ENCODE assay signal across 28 cellular contexts in the genomic region with DNA sequence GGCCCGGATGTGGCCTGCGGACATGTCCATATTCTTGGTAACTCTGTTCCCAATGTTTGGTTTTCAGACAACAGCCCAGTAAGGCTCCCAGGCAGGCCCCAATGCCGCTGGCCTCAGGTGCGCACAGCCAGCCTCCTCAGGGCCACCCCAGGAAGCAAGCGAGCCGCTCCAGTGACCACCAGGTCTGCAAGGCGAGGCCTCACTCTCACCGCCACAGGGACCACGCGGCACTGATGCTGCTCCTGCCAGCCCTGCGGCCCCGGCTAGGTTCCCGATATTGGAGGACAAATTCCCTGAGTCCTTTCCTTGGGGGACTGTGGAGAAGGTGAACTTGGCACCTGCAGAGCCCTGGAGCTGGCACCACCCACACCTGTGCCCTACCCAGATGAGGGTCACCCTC. TPM values are rescaled to one million over a fixed set of nuclear protein-coding genes. Genes with fewer than 3 reads are reported as not detected.
A peak's percentile ranks its signal among the peaks of the same experiment; 100 is the strongest.
DNase-seq lines count a peak whose midpoint lies in the region; ATAC-seq and TF ChIP-seq lines count a peak whose summit lies in the region.
"Had no signal": no experiment of that assay in that cellular context is flagged by ENCODE, and none has a peak within 500 bp of the region (broad histone marks: within the 10 kb centered on the region; RNA-seq: fewer than 3 reads in every experiment).

No MANE protein-coding gene starts in this region.

- no peak overlapping the region for H3K9ac ChIP-seq in H9 (ENCODE audit: extremely low read depth, insufficient read length, low read length)
- H3K9ac ChIP-seq in mesenchymal stem cell (ENCODE audit: low read length) = no peak overlapping the region
- H3K9ac ChIP-seq: BLaER1 had no signal

- H3K4me1 Mint-ChIP-seq in H9 = no peaks in the 10 kb centered on the region
- H3K4me1 Mint-ChIP-seq in stimulated activated naive B cell treated with anti-CD40 and anti-IgM and Interleukin-4, amounts not matched to agents 10 μg/mL and 1 μg/mL and 100 μg/mL, for 72 hours = peaks cover 6 to 13% of the 10 kb centered on the region in 2 donors
- H3K4me1 Mint-ChIP-seq: CD14-positive monocyte had no signal

- H3K9me3 Mint-ChIP-seq in H9 = no peaks in the 10 kb centered on the region
- H3K9me3 Mint-ChIP-seq in stimulated activated naive B cell treated with anti-CD40 and anti-IgM and Interleukin-4, amounts not matched to agents 10 μg/mL and 1 μg/mL and 100 μg/mL, for 72 hours = no peaks in the 10 kb centered on the region
- H3K9me3 Mint-ChIP-seq: CD14-positive monocyte; CD4-positive, alpha-beta memory T cell; CD4-positive, CD25-positive, alpha-beta regulatory T cell; CD8-positive, alpha-beta memory T cell had no signal

- ATAC-seq in body of pancreas = peak; percentile 33
- no peak for ATAC-seq in stimulated activated naive B cell treated with anti-CD40 and anti-IgM and Interleukin-4, amounts not matched to agents 10 μg/mL and 1 μg/mL and 100 μg/mL, for 72 hours (replicated peaks)
- no peak for ATAC-seq in heart right ventricle
- ATAC-seq: A549, GM12878 had no signal

- H3K36me3 Mint-ChIP-seq in H9 (ENCODE audit: insufficient read depth in 1 of 3, low read depth in 3 of 3) = peaks cover 11 to 47% (median 34%) of the 10 kb centered on the region in 3 experiments; a peak in 6 of 7 replicates
- H3K36me3 Mint-ChIP-seq in stimulated activated naive B cell treated with anti-CD40 and anti-IgM and Interleukin-4, amounts not matched to agents 10 μg/mL and 1 μg/mL and 100 μg/mL, for 72 hours = peaks cover 31 to 60% of the 10 kb centered on the region in 2 donors

- H2AK5ac ChIP-seq in H9 (ENCODE audit: insufficient read length, low read length) (no peak overlapping the region), mesenchymal stem cell (ENCODE audit: low read length, severe bottlenecking) (no peak overlapping the region)

- H4K5ac ChIP-seq in H9 (ENCODE audit: insufficient read length, low read depth, low read length) = no peak overlapping the region

- WGBS in H9 (ENCODE audit: extremely low coverage, insufficient read length, low lambda C conversion rate) = no CpG with 5 or more reads among the region's 13 CpGs
- WGBS in body of pancreas, 2 donors = 90 to 95% methylated on average over 8 to 11 of the region's 13 CpGs
- 96% methylated on average over 13 of the region's 13 CpGs for WGBS in mesenchymal stem cell
- WGBS in heart right ventricle, 2 donors = 97 to 98% methylated on average over 13 of the region's 13 CpGs

- intact Hi-C loops in body of pancreas (cut with DNase I) = no loop called here
- intact Hi-C loops in heart right ventricle (cut with DNase I) = no loop called here

- H3K79me2 ChIP-seq in H9 (ENCODE audit: insufficient read depth, low read length) = no peaks in the 10 kb centered on the region

- no peak overlapping the region for H3K4me3 ChIP-seq in body of pancreas
- no peak overlapping the region for H3K4me3 ChIP-seq in mesenchymal stem cell (ENCODE audit: insufficient read depth in 1 of 2, low read depth in 1 of 2, low read length in 2 of 2)
- H3K4me3 ChIP-seq in Peyer's patch = no peak overlapping the region
- H3K4me3 ChIP-seq in heart right ventricle = no peak overlapping the region
- H3K4me3 ChIP-seq: A549, BLaER1, GM12878 had no signal

- no peak overlapping the region for H3K4me2 ChIP-seq in H9 (ENCODE audit: insufficient read depth, insufficient read length, low read length)
- H3K4me2 ChIP-seq in mesenchymal stem cell (ENCODE audit: low read length, poor library complexity, severe bottlenecking) = no peak overlapping the region
- H3K4me2 ChIP-seq: A549, BLaER1 had no signal

- no peak overlapping the region for H4K8ac ChIP-seq in H9 (replicated peaks; ENCODE audit: insufficient read length, low read depth, low read length)
- H4K8ac ChIP-seq in mesenchymal stem cell (ENCODE audit: low read length) = no peak overlapping the region

- peak overlapping the region in 2 of 3 experiments; percentile 39 to 78; a peak in 3 of 7 replicates for H3K27ac Mint-ChIP-seq in H9
- peak overlapping the region; percentile 20 for H3K27ac Mint-ChIP-seq in stimulated activated naive B cell treated with anti-CD40 and anti-IgM and Interleukin-4, amounts not matched to agents 10 μg/mL and 1 μg/mL and 100 μg/mL, for 72 hours
- H3K27ac Mint-ChIP-seq: CD14-positive monocyte; CD4-positive, alpha-beta memory T cell had no signal

- H3K14ac ChIP-seq in H9 (ENCODE audit: insufficient read depth, low read length) (no peak overlapping the region), mesenchymal stem cell (ENCODE audit: low read length in 2 of 2) (no peak overlapping the region)

- H3K4ac ChIP-seq in H9 (ENCODE audit: low read depth, low read length) (no peak overlapping the region), mesenchymal stem cell (ENCODE audit: low read depth in 1 of 2, low read length in 2 of 2) (no peak overlapping the region)

- H2BK5ac ChIP-seq in H9 (ENCODE audit: insufficient read length, low read length) = no peak overlapping the region
- no peak overlapping the region for H2BK5ac ChIP-seq in mesenchymal stem cell (ENCODE audit: low read depth, low read length, poor library complexity, severe bottlenecking)

- H3K23ac ChIP-seq in H9 (ENCODE audit: insufficient read length, low read depth, low read length) = no peak overlapping the region
- no peak overlapping the region for H3K23ac ChIP-seq in mesenchymal stem cell (ENCODE audit: low read length in 2 of 2)

- H3K27me3 ChIP-seq in H9 (ENCODE audit: insufficient read depth, low read length) (no peaks in the 10 kb centered on the region), body of pancreas (no peaks in the 10 kb centered on the region), mesenchymal stem cell (ENCODE audit: control insufficient read depth in 1 of 2, insufficient read depth in 1 of 2, low read length in 2 of 2) (no peaks in the 10 kb centered on the region), Peyer's patch (no peaks in the 10 kb centered on the region), heart right ventricle (no peaks in the 10 kb centered on the region)
- H3K27me3 ChIP-seq: BE2C, BLaER1 had no signal

- no peak overlapping the region for H2AFZ ChIP-seq in H9 (ENCODE audit: low read length)
- no peak overlapping the region for H2AFZ ChIP-seq in mesenchymal stem cell (ENCODE audit: low read depth, low read length)

- H3K9me3 ChIP-seq in H9 (ENCODE audit: control insufficient read depth, low read depth, low read length) = no peaks in the 10 kb centered on the region
- H3K9me3 ChIP-seq in body of pancreas = no peaks in the 10 kb centered on the region
- no peaks in the 10 kb centered on the region for H3K9me3 ChIP-seq in mesenchymal stem cell (ENCODE audit: control insufficient read depth, low read length)
- H3K9me3 ChIP-seq in Peyer's patch = no peaks in the 10 kb centered on the region
- no peaks in the 10 kb centered on the region for H3K9me3 ChIP-seq in heart right ventricle
- H3K9me3 ChIP-seq: A549, BE2C, BLaER1 had no signal

- H3T11ph ChIP-seq in H9 (ENCODE audit: low read length) = no peak overlapping the region

- no peak overlapping the region for H3K56ac ChIP-seq in H9 (ENCODE audit: insufficient read length, low read depth, low read length)

- no peak for DNase-seq in H9
- DNase-seq in body of pancreas = no peak
- DNase-seq in mesenchymal stem cell = no peak
- DNase-seq in stimulated activated naive B cell treated with anti-CD40 and anti-IgM and Interleukin-4, amounts not matched to agents 10 μg/mL and 1 μg/mL and 100 μg/mL, for 72 hours = no peak
- no peak for DNase-seq in KG1 (lab: John Stamatoyannopoulos, UW)
- DNase-seq in Peyer's patch = no peak
- no peak for DNase-seq in heart right ventricle
- DNase-seq: BE2C; C1 segment of cervical spinal cord; CD4-positive, alpha-beta memory T cell; CD4-positive, CD25-positive, alpha-beta regulatory T cell; CD8-positive, alpha-beta memory T cell; COR-L47; DMS 273 treated with DMSO at 0.1 percent for 48 hours; DMS153; DMS53; DMS79; DND-41; EL; GDM1 had no signal

- no peak overlapping the region for H3K4me3 Mint-ChIP-seq in H9
- H3K4me3 Mint-ChIP-seq in stimulated activated naive B cell treated with anti-CD40 and anti-IgM and Interleukin-4, amounts not matched to agents 10 μg/mL and 1 μg/mL and 100 μg/mL, for 72 hours = no peak overlapping the region
- H3K4me3 Mint-ChIP-seq: CD14-positive monocyte; CD4-positive, alpha-beta memory T cell; CD4-positive, CD25-positive, alpha-beta regulatory T cell; CD8-positive, alpha-beta memory T cell had no signal

- H3K18ac ChIP-seq in H9 (ENCODE audit: insufficient read length, low read depth, low read length) (no peak overlapping the region), mesenchymal stem cell (ENCODE audit: low read depth in 1 of 2, low read length in 2 of 2) (no peak overlapping the region)

- H4K91ac ChIP-seq in H9 (ENCODE audit: insufficient read length, low read depth, low read length) = no peak overlapping the region
- H4K91ac ChIP-seq in mesenchymal stem cell (ENCODE audit: low read length) = no peak overlapping the region

- no peak overlapping the region for H2BK12ac ChIP-seq in H9 (ENCODE audit: insufficient read length, low read depth, low read length)
- H2BK12ac ChIP-seq in mesenchymal stem cell (ENCODE audit: low read length in 2 of 2) = no peak overlapping the region

- H2BK20ac ChIP-seq in H9 (ENCODE audit: low read depth, low read length, poor library complexity, severe bottlenecking) = no peak overlapping the region

- H3K27ac ChIP-seq in H9 (ENCODE audit: insufficient read length, low read depth, low read length) = no peak overlapping the region
- H3K27ac ChIP-seq in body of pancreas = no peak overlapping the region
- no peak overlapping the region for H3K27ac ChIP-seq in mesenchymal stem cell (ENCODE audit: low read length, poor library complexity, severe bottlenecking)
- H3K27ac ChIP-seq in Peyer's patch = no peak overlapping the region
- no peak overlapping the region for H3K27ac ChIP-seq in heart right ventricle
- H3K27ac ChIP-seq: 22Rv1, A549, BLaER1 had no signal

- H3K36me3 ChIP-seq in body of pancreas (replicated peaks in 1 of 2; ENCODE audit: insufficient read depth in 1 of 2, low read depth in 2 of 2) (peaks cover 0 to 2% of the 10 kb centered on the region in 2 donors), mesenchymal stem cell (ENCODE audit: control insufficient read depth in 1 of 2, insufficient read depth in 2 of 2, low read depth in 1 of 2, low read length in 2 of 2) (peaks cover 41 to 57% of the 10 kb centered on the region in 2 experiments), Peyer's patch (peaks cover 0 to 52% (median 0%) of the 10 kb centered on the region in 3 donors), heart right ventricle (peaks cover 0 to 78% (median 4%) of the 10 kb centered on the region in 9 donors)
- H3K36me3 ChIP-seq: BE2C had no signal

- H3K79me1 ChIP-seq in H9 (ENCODE audit: insufficient read depth, low read depth, low read length, poor library complexity, severe bottlenecking) (no peaks in the 10 kb centered on the region), mesenchymal stem cell (replicated peaks; ENCODE audit: low read length, poor library complexity, severe bottlenecking) (peaks cover 32% of the 10 kb centered on the region)

- H2BK120ac ChIP-seq in H9 (ENCODE audit: low read depth, low read length, poor library complexity, severe bottlenecking) = no peak overlapping the region
- no peak overlapping the region for H2BK120ac ChIP-seq in mesenchymal stem cell (ENCODE audit: low read depth, low read length)

- H2BK15ac ChIP-seq in H9 (ENCODE audit: low read depth, low read length) (no peak overlapping the region), mesenchymal stem cell (ENCODE audit: low read depth, poor library complexity, severe bottlenecking) (peak overlapping the region; percentile 13)

- no peak for TF ChIP-seq POLR2A in body of pancreas (IDR thresholded peaks at IDR 0.05)
- no peak for TF ChIP-seq POLR2A in Peyer's patch (IDR thresholded peaks at IDR 0.05)

- no peaks in the 10 kb centered on the region for H3K4me1 ChIP-seq in H9 (ENCODE audit: insufficient read depth, low read length)
- H3K4me1 ChIP-seq in body of pancreas = no peaks in the 10 kb centered on the region
- H3K4me1 ChIP-seq in mesenchymal stem cell (ENCODE audit: control insufficient read depth, insufficient read depth, low read depth, low read length) = peaks cover 11% of the 10 kb centered on the region
- H3K4me1 ChIP-seq in Peyer's patch = no peaks in the 10 kb centered on the region
- no peaks in the 10 kb centered on the region for H3K4me1 ChIP-seq in heart right ventricle
- H3K4me1 ChIP-seq: A549, BE2C had no signal

- TF ChIP-seq CTCF in H9 (conservative IDR thresholded peaks at IDR 0.05) (no peak), body of pancreas (IDR thresholded peaks at IDR 0.05) (no peak), Peyer's patch (IDR thresholded peaks at IDR 0.05) (no peak), heart right ventricle (IDR thresholded peaks at IDR 0.05) (no peak)

- no peaks in the 10 kb centered on the region for H4K20me1 ChIP-seq in H9 (ENCODE audit: control insufficient read depth, insufficient read depth, insufficient read length)

- no peaks in the 10 kb centered on the region for H3K27me3 Mint-ChIP-seq in H9 (ENCODE audit: low read depth)
- H3K27me3 Mint-ChIP-seq in stimulated activated naive B cell treated with anti-CD40 and anti-IgM and Interleukin-4, amounts not matched to agents 10 μg/mL and 1 μg/mL and 100 μg/mL, for 72 hours = no peaks in the 10 kb centered on the region
- H3K27me3 Mint-ChIP-seq: CD4-positive, alpha-beta memory T cell; CD4-positive, CD25-positive, alpha-beta regulatory T cell; CD8-positive, alpha-beta memory T cell had no signal

- no peaks in the 10 kb centered on the region for H3K23me2 ChIP-seq in H9 (ENCODE audit: insufficient read length, low read depth, low read length, poor library complexity, severe bottlenecking)

RNA-seq across cellular contexts. Expression of a gene that starts 19.0 kb away (rescaled TPM):
- total RNA-seq in H9 (2021) = 1.1 and 1.4 TPM in 2 replicates
- 1,000 to 10,000 TPM in 1 of 2 donors, 100 to 1,000 TPM in 1; 517 to 2,271 TPM for total RNA-seq in body of pancreas
- polyA plus RNA-seq in mesenchymal stem cell (2013, experiment 1 of 2) = not detected
- not detected for polyA plus RNA-seq in mesenchymal stem cell (2013, experiment 2 of 2)
- total RNA-seq in Peyer's patch = 10 to 100 TPM in 2 of 4 donors, 1 to 10 TPM in 2; 1.7 to 29.2 (median 11.1) TPM
- 10 to 100 TPM in 1 of 10 donors, 1 to 10 TPM in 8, under 1 TPM in 1; 0.55 to 14.0 (median 3.2) TPM for total RNA-seq in heart right ventricle
- polyA plus RNA-seq in heart right ventricle = 1 to 10 TPM in 1 of 2 donors, under 1 TPM in 1; 0.32 to 2.6 TPM
- total RNA-seq: CD4-positive, alpha-beta memory T cell; CD4-positive, CD25-positive, alpha-beta regulatory T cell; CD8-positive, alpha-beta memory T cell; G401 had no signal
- polyA plus RNA-seq: CD14-positive monocyte; CD4-positive, alpha-beta memory T cell; CD4-positive, CD25-positive, alpha-beta regulatory T cell; CD8-positive, alpha-beta memory T cell had no signal

RNA-seq across cellular contexts. Expression of a gene that starts 21.6 kb away (rescaled TPM):
- total RNA-seq in H9 (2021) (4.2 and 5.9 TPM in 2 replicates), body of pancreas (100 to 1,000 TPM; 102 to 140 TPM), Peyer's patch (100 to 1,000 TPM in 1 of 4 donors, 10 to 100 TPM in 1, 1 to 10 TPM in 1, not detected in 1; 3.7 to 112 (median 67.5) TPM), heart right ventricle (10 to 100 TPM in 4 of 10 donors, 1 to 10 TPM in 6; 4.8 to 16.9 (median 9.1) TPM)
- 0.11 TPM for polyA plus RNA-seq in mesenchymal stem cell (2013, experiment 1 of 2)
- 0.19 TPM for polyA plus RNA-seq in mesenchymal stem cell (2013, experiment 2 of 2)
- 10 to 100 TPM in 1 of 2 donors, under 1 TPM in 1; 0.17 to 10.7 TPM for polyA plus RNA-seq in heart right ventricle
- total RNA-seq: CD4-positive, CD25-positive, alpha-beta regulatory T cell; CD8-positive, alpha-beta memory T cell; Daoy; GM12878 had no signal
- polyA plus RNA-seq: AG04450; CD14-positive monocyte; CD4-positive, alpha-beta memory T cell; CD4-positive, CD25-positive, alpha-beta regulatory T cell; CD8-positive, alpha-beta memory T cell; GM12878 had no signal

RNA-seq across cellular contexts. Expression of a gene that starts 26.2 kb away (rescaled TPM):
- total RNA-seq in H9 (2021) (2.9 and 3.4 TPM in 2 replicates), body of pancreas (10 to 100 TPM; 15.6 to 95.9 TPM), Peyer's patch (10 to 100 TPM in 3 of 4 donors, 1 to 10 TPM in 1; 6.1 to 16.5 (median 11.4) TPM), heart right ventricle (10 to 100 TPM in 6 of 10 donors, 1 to 10 TPM in 4; 7.5 to 18.2 (median 12.5) TPM)
- polyA plus RNA-seq in mesenchymal stem cell (2013, experiment 1 of 2) = 1.4 TPM
- polyA plus RNA-seq in mesenchymal stem cell (2013, experiment 2 of 2) = 1.3 TPM
- polyA plus RNA-seq in heart right ventricle = 10 to 100 TPM in 1 of 2 donors, 1 to 10 TPM in 1; 1.9 to 36.4 TPM
- total RNA-seq: CD4-positive, CD25-positive, alpha-beta regulatory T cell; GM12878 had no signal
- polyA plus RNA-seq: CD14-positive monocyte; CD4-positive, alpha-beta memory T cell; CD4-positive, CD25-positive, alpha-beta regulatory T cell; CD8-positive, alpha-beta memory T cell had no signal

RNA-seq across cellular contexts. Expression of a gene that starts 50.6 kb away (rescaled TPM):
- total RNA-seq in H9 (2021) = 50.9 and 52.5 TPM in 2 replicates
- 10 to 100 TPM; 14.8 TPM for total RNA-seq in body of pancreas
- polyA plus RNA-seq in mesenchymal stem cell (2013, experiment 1 of 2) = 8.3 TPM
- polyA plus RNA-seq in mesenchymal stem cell (2013, experiment 2 of 2) = 8.7 TPM
- 10 to 100 TPM; 31.4 to 47.2 (median 37.3) TPM for total RNA-seq in Peyer's patch
- total RNA-seq in heart right ventricle = 10 to 100 TPM in 4 of 10 donors, 1 to 10 TPM in 6; 7.7 to 16.1 (median 9.2) TPM
- 10 to 100 TPM in 1 of 2 donors, 1 to 10 TPM in 1; 9.4 to 14.9 TPM for polyA plus RNA-seq in heart right ventricle

Comparison
In these comparisons a context has a peak if more than half of its experiments do, and no peak if none do; other contexts are left out.
1. RNA of a gene that starts 19.0 kb away (total RNA-seq): 517 to 2,271 TPM in body of pancreas; 1.7 to 29.2 TPM in Peyer's patch, 0.55 to 14.0 TPM in heart right ventricle and 1.1 to 1.4 TPM in H9; every median in the first group is over 10 times any median in the second.